ENCODE assay signal across 21 cellular contexts in the genomic region with DNA sequence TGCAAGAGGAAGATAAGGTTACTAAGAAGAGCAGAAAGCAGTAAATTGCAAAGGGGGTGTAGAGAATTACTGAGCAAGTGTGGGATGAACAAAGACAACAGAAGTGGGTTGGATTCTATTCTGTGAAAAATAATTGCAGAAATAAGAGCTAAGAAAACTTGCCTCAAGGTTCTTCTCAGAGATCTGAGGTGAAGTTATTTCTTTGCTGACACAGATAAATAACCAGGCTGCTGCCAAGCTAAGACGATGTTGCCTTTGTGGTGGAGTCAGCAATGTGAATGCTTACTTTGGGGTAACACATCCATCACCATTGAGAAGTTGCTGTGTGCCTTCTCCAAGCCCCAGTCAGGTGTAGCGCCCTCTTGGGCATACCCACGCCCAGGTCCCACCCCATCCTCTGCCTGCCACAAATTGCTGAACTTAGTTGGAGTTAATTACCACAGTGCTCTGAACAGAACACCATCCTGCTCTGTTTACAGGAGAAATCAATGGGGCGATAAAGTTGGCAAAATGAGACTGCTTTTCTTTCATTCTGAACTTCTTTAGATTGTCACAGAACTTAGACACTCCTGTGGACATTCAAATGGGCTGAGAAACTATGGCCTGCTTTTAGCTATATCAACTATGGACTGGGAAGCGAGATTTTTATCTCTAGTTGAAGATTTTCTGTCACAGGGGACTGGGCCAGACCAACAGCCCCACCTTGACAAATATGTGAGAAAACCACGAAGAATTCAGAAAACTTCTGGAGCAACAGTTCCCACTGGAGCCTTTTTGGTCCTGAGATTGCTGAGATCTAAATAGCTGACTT.
DNase-seq lines count a peak whose midpoint lies in the region; ATAC-seq and TF ChIP-seq lines count a peak whose summit lies in the region.
"Had no signal": no experiment of that assay in that cellular context is flagged by ENCODE, and none has a peak within 500 bp of the region (broad histone marks: within the 10 kb centered on the region; RNA-seq: fewer than 3 reads in every experiment).

No MANE protein-coding gene starts in this region.

- no peaks in the 10 kb centered on the region for H3K79me2 ChIP-seq in MM.1S (ENCODE audit: low read length)

- TF ChIP-seq CTCF in astrocyte of the spinal cord (IDR thresholded peaks at IDR 0.05; ENCODE audit: low read depth, low read length), result no peak
- TF ChIP-seq CTCF in MM.1S (IDR thresholded peaks at IDR 0.05; ENCODE audit: low read length), result no peak
- TF ChIP-seq CTCF in uterus (IDR thresholded peaks at IDR 0.05), result no peak

- no peak overlapping the region for H3K9ac ChIP-seq in MM.1S (ENCODE audit: low read length)

- DNase-seq in LHCN-M2 (ENCODE audit: low read depth), result peak; percentile 54
- peak; percentile 42 for DNase-seq in astrocyte of the spinal cord (ENCODE audit: low read depth, low spot score)
- peak; percentile 16 for DNase-seq in left kidney (ENCODE audit: low read depth, low spot score)
- DNase-seq in posterior vena cava (ENCODE audit: low spot score), result no peak
- DNase-seq in MM.1S, result no peak
- no peak for DNase-seq in uterus
- DNase-seq: activated CD4-positive, alpha-beta T cell treated with anti-CD3 and anti-CD28 coated beads for 48 hours; activated CD8-positive, alpha-beta memory T cell treated with anti-CD3 and anti-CD28 coated beads, Interleukin-2, amount 50 U/mL, for 4 hours; activated naive CD8-positive, alpha-beta T cell treated with anti-CD3 and anti-CD28 coated beads, Interleukin-2, amount 50 U/mL, for 24 hours; caudate nucleus; erythroblast; H7; left ventricle myocardium inferior; MV-4-11; NCI-H1930; NCI-H510A had no signal

- H3K4me3 ChIP-seq in astrocyte of the spinal cord (ENCODE audit: low read depth, low read length), result no peak overlapping the region
- no peak overlapping the region for H3K4me3 ChIP-seq in MM.1S (ENCODE audit: low read length)
- no peak overlapping the region for H3K4me3 ChIP-seq in uterus
- H3K4me3 ChIP-seq: left ventricle myocardium inferior, right atrium auricular region, thoracic aorta had no signal

- no peaks in the 10 kb centered on the region for H3K27me3 ChIP-seq in MM.1S (replicated peaks; ENCODE audit: insufficient read depth, low read length)
- no peaks in the 10 kb centered on the region for H3K27me3 ChIP-seq in uterus
- H3K27me3 ChIP-seq: neutrophil, right atrium auricular region had no signal

- intact Hi-C loops in posterior vena cava (cut with DNase I), result no loop called here
- intact Hi-C loops in uterus (cut with DNase I; ENCODE audit: low total_unique reads), result no loop called here

- H3K4me2 ChIP-seq in MM.1S (ENCODE audit: low read depth, low read length), result no peak overlapping the region

- in situ Hi-C loops in astrocyte of the spinal cord (cut with HindIII; ENCODE audit: low sequenced_read_pairs), result no loop called here

- TF ChIP-seq POLR2A in uterus (IDR thresholded peaks at IDR 0.05), result no peak

- H3K36me3 ChIP-seq in MM.1S (replicated peaks; ENCODE audit: insufficient read depth, low read length) (no peaks in the 10 kb centered on the region), uterus (no peaks in the 10 kb centered on the region)
- H3K36me3 ChIP-seq: left ventricle myocardium inferior, neutrophil, right atrium auricular region, thoracic aorta had no signal

- H3K27ac ChIP-seq in MM.1S (ENCODE audit: low read length) (no peak overlapping the region), uterus (no peak overlapping the region)
- H3K27ac ChIP-seq: HL-60, left ventricle myocardium inferior, neutrophil, right atrium auricular region, thoracic aorta had no signal

- no peaks in the 10 kb centered on the region for H3K9me2 ChIP-seq in MM.1S (replicated peaks; ENCODE audit: insufficient read depth, low read length)

- H3F3A ChIP-seq in MM.1S (ENCODE audit: insufficient read depth, low read length), result no peaks in the 10 kb centered on the region

- no peaks in the 10 kb centered on the region for H3K9me3 ChIP-seq in MM.1S (replicated peaks; ENCODE audit: insufficient read depth, low read length)
- no peaks in the 10 kb centered on the region for H3K9me3 ChIP-seq in uterus
- H3K9me3 ChIP-seq: left ventricle myocardium inferior, neutrophil, right atrium auricular region, thoracic aorta had no signal

- H4K20me1 ChIP-seq in MM.1S (ENCODE audit: insufficient read depth, low read length), result no peaks in the 10 kb centered on the region

- H2AFZ ChIP-seq in MM.1S (ENCODE audit: low read length), result no peak overlapping the region

- no peak for ATAC-seq in HG03097 (IDR thresholded peaks at IDR 0.05; ENCODE audit: low FRiP score, unreplicated experiment)
- ATAC-seq: activated naive CD8-positive, alpha-beta T cell treated with anti-CD3 and anti-CD28 coated beads, Interleukin-2, amount 50 U/mL, for 24 hours had no signal

- no peaks in the 10 kb centered on the region for H3K4me1 ChIP-seq in MM.1S (ENCODE audit: low read length)
- no peaks in the 10 kb centered on the region for H3K4me1 ChIP-seq in uterus
- H3K4me1 ChIP-seq: left ventricle myocardium inferior, right atrium auricular region had no signal

Comparison
In these comparisons a context has a peak if more than half of its experiments do, and no peak if none do; other contexts are left out.
1. DNase-seq: peak in LHCN-M2 (single experiment), astrocyte of the spinal cord (single experiment) and left kidney (single experiment); none in posterior vena cava (single experiment), MM.1S (single experiment) and uterus (0 of 2).